1 cellular context compared by ENCODE assay signal in the genomic region with DNA sequence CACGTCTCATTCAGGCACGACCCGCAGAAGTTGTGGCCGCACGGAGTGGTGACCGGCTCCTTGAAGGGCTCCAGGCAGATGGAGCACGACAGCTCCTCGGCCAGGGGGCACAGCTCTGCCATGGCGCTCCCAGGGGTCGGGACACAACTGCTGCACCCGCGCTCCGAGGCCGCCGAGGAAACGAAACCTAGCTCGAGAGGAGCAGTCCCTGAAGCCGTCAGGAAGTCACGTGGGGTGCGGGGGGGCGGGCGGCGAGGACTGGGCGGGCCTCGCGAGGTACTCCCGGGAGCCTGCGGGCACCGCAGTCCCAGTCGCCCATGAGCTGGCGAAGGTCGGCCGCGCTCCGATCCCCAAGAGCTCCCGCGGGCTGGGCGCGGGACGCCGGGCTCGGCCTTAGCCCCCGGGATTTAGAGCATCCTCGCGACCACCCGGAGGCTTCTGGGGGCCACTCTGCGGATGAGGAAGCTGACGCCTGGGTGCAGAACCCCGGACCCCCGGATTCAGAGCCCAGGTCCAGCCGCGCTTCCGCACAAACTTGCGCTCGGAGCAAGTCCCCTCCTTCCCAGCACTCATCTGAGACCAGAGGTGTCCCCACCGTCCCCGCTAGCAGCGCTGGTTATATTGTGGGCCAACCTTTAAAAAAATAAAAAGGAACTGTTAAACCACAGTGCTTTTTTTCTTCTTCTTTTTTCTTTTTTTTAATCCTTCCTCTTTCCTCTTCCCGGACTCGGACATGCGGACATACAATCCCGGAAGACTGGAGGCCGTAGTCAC.
A peak's percentile ranks its signal among the peaks of the same experiment; 100 is the strongest.
TF ChIP-seq lines count a peak whose summit lies in the region.

A gene with protein sequence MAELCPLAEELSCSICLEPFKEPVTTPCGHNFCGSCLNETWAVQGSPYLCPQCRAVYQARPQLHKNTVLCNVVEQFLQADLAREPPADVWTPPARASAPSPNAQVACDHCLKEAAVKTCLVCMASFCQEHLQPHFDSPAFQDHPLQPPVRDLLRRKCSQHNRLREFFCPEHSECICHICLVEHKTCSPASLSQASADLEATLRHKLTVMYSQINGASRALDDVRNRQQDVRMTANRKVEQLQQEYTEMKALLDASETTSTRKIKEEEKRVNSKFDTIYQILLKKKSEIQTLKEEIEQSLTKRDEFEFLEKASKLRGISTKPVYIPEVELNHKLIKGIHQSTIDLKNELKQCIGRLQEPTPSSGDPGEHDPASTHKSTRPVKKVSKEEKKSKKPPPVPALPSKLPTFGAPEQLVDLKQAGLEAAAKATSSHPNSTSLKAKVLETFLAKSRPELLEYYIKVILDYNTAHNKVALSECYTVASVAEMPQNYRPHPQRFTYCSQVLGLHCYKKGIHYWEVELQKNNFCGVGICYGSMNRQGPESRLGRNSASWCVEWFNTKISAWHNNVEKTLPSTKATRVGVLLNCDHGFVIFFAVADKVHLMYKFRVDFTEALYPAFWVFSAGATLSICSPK (minus strand): TSS at position 183 of the 774 bp plus-strand sequence. CDS start 61 bp downstream, at position 122.

TF ChIP-seq in HEK293, 187 proteins besides CTCF, POLR2A, EP300 and RAD21 (continued from another document and continues in another):
- TF ChIP-seq, protein P1, sequence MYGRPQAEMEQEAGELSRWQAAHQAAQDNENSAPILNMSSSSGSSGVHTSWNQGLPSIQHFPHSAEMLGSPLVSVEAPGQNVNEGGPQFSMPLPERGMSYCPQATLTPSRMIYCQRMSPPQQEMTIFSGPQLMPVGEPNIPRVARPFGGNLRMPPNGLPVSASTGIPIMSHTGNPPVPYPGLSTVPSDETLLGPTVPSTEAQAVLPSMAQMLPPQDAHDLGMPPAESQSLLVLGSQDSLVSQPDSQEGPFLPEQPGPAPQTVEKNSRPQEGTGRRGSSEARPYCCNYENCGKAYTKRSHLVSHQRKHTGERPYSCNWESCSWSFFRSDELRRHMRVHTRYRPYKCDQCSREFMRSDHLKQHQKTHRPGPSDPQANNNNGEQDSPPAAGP (tag by site-specific recombination; IDR thresholded peaks at IDR 0.05), result 0 out of 2 replicates have a peak, but pooled peaks have one; percentile 53
- TF ChIP-seq, protein P2, sequence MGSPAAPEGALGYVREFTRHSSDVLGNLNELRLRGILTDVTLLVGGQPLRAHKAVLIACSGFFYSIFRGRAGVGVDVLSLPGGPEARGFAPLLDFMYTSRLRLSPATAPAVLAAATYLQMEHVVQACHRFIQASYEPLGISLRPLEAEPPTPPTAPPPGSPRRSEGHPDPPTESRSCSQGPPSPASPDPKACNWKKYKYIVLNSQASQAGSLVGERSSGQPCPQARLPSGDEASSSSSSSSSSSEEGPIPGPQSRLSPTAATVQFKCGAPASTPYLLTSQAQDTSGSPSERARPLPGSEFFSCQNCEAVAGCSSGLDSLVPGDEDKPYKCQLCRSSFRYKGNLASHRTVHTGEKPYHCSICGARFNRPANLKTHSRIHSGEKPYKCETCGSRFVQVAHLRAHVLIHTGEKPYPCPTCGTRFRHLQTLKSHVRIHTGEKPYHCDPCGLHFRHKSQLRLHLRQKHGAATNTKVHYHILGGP (tag by site-specific recombination; IDR thresholded peaks at IDR 0.05), result no peak
- TF ChIP-seq ZNF350 (tag by site-specific recombination; IDR thresholded peaks at IDR 0.05) (no peak), KLF10 (tag by site-specific recombination; IDR thresholded peaks at IDR 0.05) (peak; percentile 56; the same call in 1 of the 2 replicates), ZEB2 (tag by site-specific recombination; IDR thresholded peaks at IDR 0.05) (peak; percentile 73; the same call in 1 of the 2 replicates), ZNF19 (tag by site-specific recombination; IDR thresholded peaks at IDR 0.05; ENCODE audit: low read depth) (no peak), ZNF600 (tag by site-specific recombination; IDR thresholded peaks at IDR 0.05) (no peak; the same call in 1 of the 2 replicates), ZNF843 (tag by site-specific recombination; IDR thresholded peaks at IDR 0.05) (peak; percentile 65; the same call in 1 of the 2 replicates), ZNF174 (tag by site-specific recombination; IDR thresholded peaks at IDR 0.05) (no peak), ZNF138 (tag by site-specific recombination; IDR thresholded peaks at IDR 0.05; ENCODE audit: borderline replicate concordance) (no peak), ZNF366 (tag by site-specific recombination; conservative IDR thresholded peaks at IDR 0.05) (no peak), SCRT1 (tag by site-specific recombination; IDR thresholded peaks at IDR 0.05; ENCODE audit: borderline replicate concordance) (no peak), ZNF792 (tag by site-specific recombination; IDR thresholded peaks at IDR 0.05) (0 out of 2 replicates have a peak, but pooled peaks have one; percentile 8), ZNF2 (tag by site-specific recombination; IDR thresholded peaks at IDR 0.05) (peak; percentile 87; the same call in 1 of the 2 replicates), SP3 (tag by site-specific recombination; IDR thresholded peaks at IDR 0.05) (peak; percentile 88), ZNF140 (tag by site-specific recombination; IDR thresholded peaks at IDR 0.05) (no peak), ZNF664 (tag by site-specific recombination; IDR thresholded peaks at IDR 0.05) (no peak), ZIC2 (tag by site-specific recombination; IDR thresholded peaks at IDR 0.05) (peak; percentile 8; the same call in 1 of the 2 replicates), ZNF660 (tag by site-specific recombination; IDR thresholded peaks at IDR 0.05) (no peak), ZNF677 (tag by site-specific recombination; IDR thresholded peaks at IDR 0.05) (no peak), SALL2 (tag by site-specific recombination; IDR thresholded peaks at IDR 0.05; ENCODE audit: borderline replicate concordance) (no peak), MEIS1 (CRISPR knock-in tag; IDR thresholded peaks at IDR 0.05; ENCODE audit: borderline replicate concordance) (0 out of 2 replicates have a peak, but pooled peaks have one; percentile 33), ZNF571 (tag by site-specific recombination; IDR thresholded peaks at IDR 0.05) (no peak), ZBTB7A (tag by site-specific recombination; IDR thresholded peaks at IDR 0.05; ENCODE audit: low read depth) (peak; percentile 45; the same call in 1 of the 2 replicates), ZNF501 (tag by site-specific recombination; IDR thresholded peaks at IDR 0.05) (peak; percentile 84; the same call in 1 of the 2 replicates), KLF1 (tag by site-specific recombination; IDR thresholded peaks at IDR 0.05) (peak; percentile 62), WT1 (tag by site-specific recombination; IDR thresholded peaks at IDR 0.05) (no peak; the same call in 1 of the 2 replicates), ZBTB48 (tag by site-specific recombination; IDR thresholded peaks at IDR 0.05) (peak; percentile 99), ZNF37A (tag by site-specific recombination; IDR thresholded peaks at IDR 0.05) (no peak), ZNF133 (tag by site-specific recombination; IDR thresholded peaks at IDR 0.05) (no peak), ZNF624 (tag by site-specific recombination; IDR thresholded peaks at IDR 0.05) (no peak), ZNF785 (tag by site-specific recombination; IDR thresholded peaks at IDR 0.05) (no peak), ZNF391 (tag by site-specific recombination; IDR thresholded peaks at IDR 0.05; ENCODE audit: borderline replicate concordance, low read depth) (peak; percentile 50; the same call in 1 of the 2 replicates), ZNF521 (tag by site-specific recombination; IDR thresholded peaks at IDR 0.05) (no peak), ZNF629 (tag by site-specific recombination; IDR thresholded peaks at IDR 0.05) (peak; percentile 40; the same call in 1 of the 2 replicates), ZNF558 (tag by site-specific recombination; IDR thresholded peaks at IDR 0.05) (no peak)
- TF ChIP-seq, protein P3, sequence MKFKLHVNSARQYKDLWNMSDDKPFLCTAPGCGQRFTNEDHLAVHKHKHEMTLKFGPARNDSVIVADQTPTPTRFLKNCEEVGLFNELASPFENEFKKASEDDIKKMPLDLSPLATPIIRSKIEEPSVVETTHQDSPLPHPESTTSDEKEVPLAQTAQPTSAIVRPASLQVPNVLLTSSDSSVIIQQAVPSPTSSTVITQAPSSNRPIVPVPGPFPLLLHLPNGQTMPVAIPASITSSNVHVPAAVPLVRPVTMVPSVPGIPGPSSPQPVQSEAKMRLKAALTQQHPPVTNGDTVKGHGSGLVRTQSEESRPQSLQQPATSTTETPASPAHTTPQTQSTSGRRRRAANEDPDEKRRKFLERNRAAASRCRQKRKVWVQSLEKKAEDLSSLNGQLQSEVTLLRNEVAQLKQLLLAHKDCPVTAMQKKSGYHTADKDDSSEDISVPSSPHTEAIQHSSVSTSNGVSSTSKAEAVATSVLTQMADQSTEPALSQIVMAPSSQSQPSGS (tag by site-specific recombination; IDR thresholded peaks at IDR 0.05; ENCODE audit: low read depth), result no peak
- TF ChIP-seq, protein P4, sequence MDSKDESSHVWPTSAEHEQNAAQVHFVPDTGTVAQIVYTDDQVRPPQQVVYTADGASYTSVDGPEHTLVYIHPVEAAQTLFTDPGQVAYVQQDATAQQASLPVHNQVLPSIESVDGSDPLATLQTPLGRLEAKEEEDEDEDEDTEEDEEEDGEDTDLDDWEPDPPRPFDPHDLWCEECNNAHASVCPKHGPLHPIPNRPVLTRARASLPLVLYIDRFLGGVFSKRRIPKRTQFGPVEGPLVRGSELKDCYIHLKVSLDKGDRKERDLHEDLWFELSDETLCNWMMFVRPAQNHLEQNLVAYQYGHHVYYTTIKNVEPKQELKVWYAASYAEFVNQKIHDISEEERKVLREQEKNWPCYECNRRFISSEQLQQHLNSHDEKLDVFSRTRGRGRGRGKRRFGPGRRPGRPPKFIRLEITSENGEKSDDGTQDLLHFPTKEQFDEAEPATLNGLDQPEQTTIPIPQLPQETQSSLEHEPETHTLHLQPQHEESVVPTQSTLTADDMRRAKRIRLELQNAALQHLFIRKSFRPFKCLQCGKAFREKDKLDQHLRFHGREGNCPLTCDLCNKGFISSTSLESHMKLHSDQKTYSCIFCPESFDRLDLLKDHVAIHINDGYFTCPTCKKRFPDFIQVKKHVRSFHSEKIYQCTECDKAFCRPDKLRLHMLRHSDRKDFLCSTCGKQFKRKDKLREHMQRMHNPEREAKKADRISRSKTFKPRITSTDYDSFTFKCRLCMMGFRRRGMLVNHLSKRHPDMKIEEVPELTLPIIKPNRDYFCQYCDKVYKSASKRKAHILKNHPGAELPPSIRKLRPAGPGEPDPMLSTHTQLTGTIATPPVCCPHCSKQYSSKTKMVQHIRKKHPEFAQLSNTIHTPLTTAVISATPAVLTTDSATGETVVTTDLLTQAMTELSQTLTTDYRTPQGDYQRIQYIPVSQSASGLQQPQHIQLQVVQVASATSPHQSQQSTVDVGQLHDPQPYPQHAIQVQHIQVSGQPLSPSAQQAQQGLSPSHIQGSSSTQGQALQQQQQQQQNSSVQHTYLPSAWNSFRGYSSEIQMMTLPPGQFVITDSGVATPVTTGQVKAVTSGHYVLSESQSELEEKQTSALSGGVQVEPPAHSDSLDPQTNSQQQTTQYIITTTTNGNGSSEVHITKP (tag by site-specific recombination; IDR thresholded peaks at IDR 0.05), result no peak
- TF ChIP-seq, protein P5, sequence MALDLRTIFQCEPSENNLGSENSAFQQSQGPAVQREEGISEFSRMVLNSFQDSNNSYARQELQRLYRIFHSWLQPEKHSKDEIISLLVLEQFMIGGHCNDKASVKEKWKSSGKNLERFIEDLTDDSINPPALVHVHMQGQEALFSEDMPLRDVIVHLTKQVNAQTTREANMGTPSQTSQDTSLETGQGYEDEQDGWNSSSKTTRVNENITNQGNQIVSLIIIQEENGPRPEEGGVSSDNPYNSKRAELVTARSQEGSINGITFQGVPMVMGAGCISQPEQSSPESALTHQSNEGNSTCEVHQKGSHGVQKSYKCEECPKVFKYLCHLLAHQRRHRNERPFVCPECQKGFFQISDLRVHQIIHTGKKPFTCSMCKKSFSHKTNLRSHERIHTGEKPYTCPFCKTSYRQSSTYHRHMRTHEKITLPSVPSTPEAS (tag by site-specific recombination; IDR thresholded peaks at IDR 0.05), result 0 out of 2 replicates have a peak, but pooled peaks have one; percentile 7
- TF ChIP-seq, protein P6, sequence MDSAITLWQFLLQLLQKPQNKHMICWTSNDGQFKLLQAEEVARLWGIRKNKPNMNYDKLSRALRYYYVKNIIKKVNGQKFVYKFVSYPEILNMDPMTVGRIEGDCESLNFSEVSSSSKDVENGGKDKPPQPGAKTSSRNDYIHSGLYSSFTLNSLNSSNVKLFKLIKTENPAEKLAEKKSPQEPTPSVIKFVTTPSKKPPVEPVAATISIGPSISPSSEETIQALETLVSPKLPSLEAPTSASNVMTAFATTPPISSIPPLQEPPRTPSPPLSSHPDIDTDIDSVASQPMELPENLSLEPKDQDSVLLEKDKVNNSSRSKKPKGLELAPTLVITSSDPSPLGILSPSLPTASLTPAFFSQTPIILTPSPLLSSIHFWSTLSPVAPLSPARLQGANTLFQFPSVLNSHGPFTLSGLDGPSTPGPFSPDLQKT (IDR thresholded peaks at IDR 0.05; ENCODE audit: borderline replicate concordance, low read depth, low read length), result no peak
- TF ChIP-seq, protein P7, sequence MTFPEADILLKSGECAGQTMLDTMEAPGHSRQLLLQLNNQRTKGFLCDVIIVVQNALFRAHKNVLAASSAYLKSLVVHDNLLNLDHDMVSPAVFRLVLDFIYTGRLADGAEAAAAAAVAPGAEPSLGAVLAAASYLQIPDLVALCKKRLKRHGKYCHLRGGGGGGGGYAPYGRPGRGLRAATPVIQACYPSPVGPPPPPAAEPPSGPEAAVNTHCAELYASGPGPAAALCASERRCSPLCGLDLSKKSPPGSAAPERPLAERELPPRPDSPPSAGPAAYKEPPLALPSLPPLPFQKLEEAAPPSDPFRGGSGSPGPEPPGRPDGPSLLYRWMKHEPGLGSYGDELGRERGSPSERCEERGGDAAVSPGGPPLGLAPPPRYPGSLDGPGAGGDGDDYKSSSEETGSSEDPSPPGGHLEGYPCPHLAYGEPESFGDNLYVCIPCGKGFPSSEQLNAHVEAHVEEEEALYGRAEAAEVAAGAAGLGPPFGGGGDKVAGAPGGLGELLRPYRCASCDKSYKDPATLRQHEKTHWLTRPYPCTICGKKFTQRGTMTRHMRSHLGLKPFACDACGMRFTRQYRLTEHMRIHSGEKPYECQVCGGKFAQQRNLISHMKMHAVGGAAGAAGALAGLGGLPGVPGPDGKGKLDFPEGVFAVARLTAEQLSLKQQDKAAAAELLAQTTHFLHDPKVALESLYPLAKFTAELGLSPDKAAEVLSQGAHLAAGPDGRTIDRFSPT (tag by site-specific recombination; IDR thresholded peaks at IDR 0.05), result peak; percentile 99
- TF ChIP-seq, protein P8, sequence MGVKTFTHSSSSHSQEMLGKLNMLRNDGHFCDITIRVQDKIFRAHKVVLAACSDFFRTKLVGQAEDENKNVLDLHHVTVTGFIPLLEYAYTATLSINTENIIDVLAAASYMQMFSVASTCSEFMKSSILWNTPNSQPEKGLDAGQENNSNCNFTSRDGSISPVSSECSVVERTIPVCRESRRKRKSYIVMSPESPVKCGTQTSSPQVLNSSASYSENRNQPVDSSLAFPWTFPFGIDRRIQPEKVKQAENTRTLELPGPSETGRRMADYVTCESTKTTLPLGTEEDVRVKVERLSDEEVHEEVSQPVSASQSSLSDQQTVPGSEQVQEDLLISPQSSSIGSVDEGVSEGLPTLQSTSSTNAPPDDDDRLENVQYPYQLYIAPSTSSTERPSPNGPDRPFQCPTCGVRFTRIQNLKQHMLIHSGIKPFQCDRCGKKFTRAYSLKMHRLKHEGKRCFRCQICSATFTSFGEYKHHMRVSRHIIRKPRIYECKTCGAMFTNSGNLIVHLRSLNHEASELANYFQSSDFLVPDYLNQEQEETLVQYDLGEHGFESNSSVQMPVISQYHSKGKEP (tag by site-specific recombination; IDR thresholded peaks at IDR 0.05), result no peak
